In the genomic region with DNA sequence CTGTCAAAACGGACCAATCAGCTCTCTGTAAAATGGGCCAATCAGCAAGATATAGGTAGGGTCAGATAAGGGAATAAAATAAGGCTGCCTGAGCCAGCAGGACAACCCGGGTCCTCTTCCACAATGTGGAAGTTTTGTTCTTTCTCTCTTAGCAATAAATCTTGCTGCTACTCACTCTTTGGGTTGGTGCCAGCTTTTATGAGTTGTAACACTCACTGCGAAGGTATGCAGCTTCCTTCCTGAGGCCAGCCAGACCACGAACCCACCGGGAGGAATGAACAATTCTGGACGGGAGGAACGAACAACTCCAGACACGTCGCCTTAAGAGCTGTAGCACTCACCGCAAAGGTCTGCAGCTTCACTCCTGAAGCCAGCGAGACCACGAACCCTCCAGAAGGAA, we compare ENCODE assay signal across 12 cellular contexts.
DNase-seq lines count a peak whose midpoint lies in the region; ATAC-seq, FAIRE-seq and TF ChIP-seq lines count a peak whose summit lies in the region.
"Had no signal": no experiment of that assay in that cellular context is flagged by ENCODE, and none has a peak within 500 bp of the region (broad histone marks: within the 10 kb centered on the region; RNA-seq: fewer than 3 reads in every experiment).

No MANE protein-coding gene starts in this region.

- no peak overlapping the region for H3K27ac ChIP-seq in prostate gland

- H3K4me1 ChIP-seq in prostate gland (replicated peaks): no peaks in the 10 kb centered on the region

- in situ Hi-C loops in GM13976 (cut with MboI; ENCODE audit: low sequenced_read_pairs, unreplicated experiment): no loop called here

- ATAC-seq in HG03354 (IDR thresholded peaks at IDR 0.05; ENCODE audit: poor library complexity, severe bottlenecking, unreplicated experiment): no peak

- intact Hi-C loops in prostate gland (cut with DNase I): no loop called here

- WGBS in prostate gland: 32% methylated on average over 12 of the region's 12 CpGs

- H3K4me3 ChIP-seq in epithelial cell of esophagus (ENCODE audit: low read length) (no peak overlapping the region), prostate gland (no peak overlapping the region)

- H3K9me3 ChIP-seq in prostate gland: no peaks in the 10 kb centered on the region

- no peaks in the 10 kb centered on the region for H3K36me3 ChIP-seq in prostate gland

- no peak for TF ChIP-seq CTCF in epithelial cell of esophagus (IDR thresholded peaks at IDR 0.05; ENCODE audit: insufficient read depth, low read depth, low read length, missing control alignments)
- no peak for TF ChIP-seq CTCF in prostate gland (IDR thresholded peaks at IDR 0.05)
- TF ChIP-seq CTCF in GM13976 (IDR thresholded peaks at IDR 0.05; ENCODE audit: borderline replicate concordance, control extremely low read depth, extremely low read depth, insufficient read depth, missing control alignments): no peak

- TF ChIP-seq POLR2A in prostate gland (IDR thresholded peaks at IDR 0.05): no peak

- no peaks in the 10 kb centered on the region for H3K27me3 ChIP-seq in prostate gland (replicated peaks; ENCODE audit: insufficient read depth)

- FAIRE-seq in RCC 7860 (lab: Jason Lieb, UNC): peak; percentile 95

- peak; percentile 69 for DNase-seq in GDM1 (lab: John Stamatoyannopoulos, UW)
- DNase-seq in RCC 7860 (ENCODE audit: low spot score): peak; percentile 96
- peak; percentile 98 for DNase-seq in epithelial cell of esophagus (ENCODE audit: low read depth)
- DNase-seq in prostate gland (ENCODE audit: low spot score): peak; percentile 16
- DNase-seq in NCI-H69 (lab: John Stamatoyannopoulos, UW): no peak
- no peak for DNase-seq in GM13976 (ENCODE audit: low spot score)
- DNase-seq in NCI-H748 (lab: John Stamatoyannopoulos, UW; ENCODE audit: unreplicated experiment): no peak
- DNase-seq: activated CD4-positive, alpha-beta T cell treated with anti-CD3 and anti-CD28 coated beads, Interleukin-2, amount 10 ng/mL, durations not matched to agents 24 days and 14 days; amygdala; hypothalamus; nucleus accumbens had no signal

Comparison
In these comparisons a context has a peak if more than half of its experiments do, and no peak if none do; other contexts are left out.
1. DNase-seq: peak in GDM1 (single experiment), RCC 7860 (single experiment), epithelial cell of esophagus (single experiment) and prostate gland (single experiment); none in NCI-H69 (single experiment), GM13976 (single experiment) and NCI-H748 (single experiment).